ENCODE assay signal across 24 cellular contexts in the genomic region with DNA sequence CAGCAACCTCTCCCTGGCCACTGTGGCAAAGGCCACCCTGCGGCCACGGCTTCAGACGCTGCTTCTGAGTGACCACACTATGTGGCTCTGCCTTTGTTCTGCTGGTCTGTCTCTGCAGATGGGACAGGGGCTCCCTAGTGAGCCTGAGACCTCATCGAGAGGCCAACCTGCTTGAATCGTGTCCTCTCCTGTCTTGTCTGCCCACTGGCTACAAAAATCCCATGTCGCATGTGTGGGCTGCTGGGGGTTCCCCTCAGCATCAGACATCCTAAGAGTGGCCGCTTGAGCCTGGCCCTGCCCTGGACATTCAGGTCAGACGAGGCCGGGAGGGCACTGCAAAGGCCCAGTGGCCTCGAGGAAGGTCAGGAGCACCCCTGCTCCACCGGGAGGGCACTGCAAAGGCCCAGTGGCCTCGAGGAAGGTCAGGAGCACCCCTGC.
DNase-seq lines count a peak whose midpoint lies in the region; ATAC-seq and TF ChIP-seq lines count a peak whose summit lies in the region.
"Had no signal": no experiment of that assay in that cellular context is flagged by ENCODE, and none has a peak within 500 bp of the region (broad histone marks: within the 10 kb centered on the region; RNA-seq: fewer than 3 reads in every experiment).

No MANE protein-coding gene starts in this region.

- TF ChIP-seq CTCF in coronary artery (IDR thresholded peaks at IDR 0.05): no peak
- no peak for TF ChIP-seq CTCF in natural killer cell (IDR thresholded peaks at IDR 0.05)
- no peak for TF ChIP-seq CTCF in transverse colon (IDR thresholded peaks at IDR 0.05)

- H3K4me3 Mint-ChIP-seq in natural killer cell: no peak overlapping the region
- H3K4me3 Mint-ChIP-seq: activated CD4-positive, alpha-beta T cell treated with anti-CD3 and anti-CD28 coated beads, Interleukin-2, amount 10 ng/mL, durations not matched to agents 24 days and 14 days; activated naive CD4-positive, alpha-beta T cell treated with anti-CD3 and anti-CD28 coated beads, Interleukin-2, amount 50 U/mL, for 24 hours; CD4-positive, alpha-beta T cell; effector memory CD8-positive, alpha-beta T cell had no signal

- no peaks in the 10 kb centered on the region for H3K9me3 ChIP-seq in transverse colon
- H3K9me3 ChIP-seq: colonic mucosa, MG63, neutrophil had no signal

- no peaks in the 10 kb centered on the region for H3K4me1 ChIP-seq in transverse colon
- H3K4me1 ChIP-seq: colonic mucosa had no signal

- ATAC-seq in natural killer cell: peak in 1 of 3 donors; percentile 35
- ATAC-seq: effector memory CD8-positive, alpha-beta T cell had no signal

- no peak overlapping the region for H3K4me3 ChIP-seq in coronary artery
- no peak overlapping the region for H3K4me3 ChIP-seq in transverse colon
- H3K4me3 ChIP-seq: colonic mucosa, MG63, skin epidermis had no signal

- TF ChIP-seq EP300 in transverse colon (IDR thresholded peaks at IDR 0.05; ENCODE audit: low read depth): no peak

- H3K4me1 Mint-ChIP-seq in natural killer cell: peaks cover 0 to 9% of the 10 kb centered on the region in 2 donors
- H3K4me1 Mint-ChIP-seq: activated CD4-positive, alpha-beta T cell treated with anti-CD3 and anti-CD28 coated beads, Interleukin-2, amount 10 ng/mL, durations not matched to agents 24 days and 14 days; activated naive CD4-positive, alpha-beta T cell treated with anti-CD3 and anti-CD28 coated beads, Interleukin-2, amount 50 U/mL, for 24 hours had no signal

- H3K36me3 ChIP-seq in transverse colon: no peaks in the 10 kb centered on the region
- H3K36me3 ChIP-seq: colonic mucosa, MG63, neutrophil had no signal

- no peaks in the 10 kb centered on the region for H3K27me3 ChIP-seq in transverse colon
- H3K27me3 ChIP-seq: colonic mucosa, MG63, neutrophil had no signal

- intact Hi-C loops in natural killer cell (cut with micrococcal nuclease) (no loop called here), transverse colon (cut with DNase I; ENCODE audit: low total_unique reads) (no loop called here)

- 85% methylated on average over 12 of the region's 12 CpGs; no CpG with 5 or more reads in 1 of the 2 donors for WGBS in transverse colon (ENCODE audit: low coverage in 1 of 2), 2 donors

- H3K9me3 Mint-ChIP-seq in natural killer cell: peaks cover 5 to 11% of the 10 kb centered on the region in 2 donors

- in situ Hi-C loops in transverse colon (cut with MboI; ENCODE audit: low pct_ligation_motif_present in 1 of 4, low pct_unique_long_range_greater_than_20kb in 1 of 4, low sequenced_read_pairs in 3 of 4): no loop called here

- TF ChIP-seq POLR2A in transverse colon (IDR thresholded peaks at IDR 0.05): no peak

- no peak overlapping the region for H3K27ac Mint-ChIP-seq in natural killer cell
- H3K27ac Mint-ChIP-seq: activated CD4-positive, alpha-beta T cell treated with anti-CD3 and anti-CD28 coated beads, Interleukin-2, amount 10 ng/mL, durations not matched to agents 24 days and 14 days; activated naive CD4-positive, alpha-beta T cell treated with anti-CD3 and anti-CD28 coated beads, Interleukin-2, amount 50 U/mL, for 24 hours; CD4-positive, alpha-beta T cell; effector memory CD8-positive, alpha-beta T cell had no signal

- H3K27ac ChIP-seq in coronary artery: no peak overlapping the region
- H3K27ac ChIP-seq in transverse colon: no peak overlapping the region
- H3K27ac ChIP-seq: 22Rv1, colonic mucosa, neutrophil, RWPE1, skin epidermis had no signal

- H3K27me3 Mint-ChIP-seq in natural killer cell (ENCODE audit: low read depth in 2 of 2): peaks cover 10 to 19% of the 10 kb centered on the region in 2 donors

- peaks cover 15% of the 10 kb centered on the region for H3K36me3 Mint-ChIP-seq in natural killer cell

- peak; percentile 7 for DNase-seq in activated CD4-positive, CD25-positive, alpha-beta regulatory T cell treated with anti-CD3 and anti-CD28 coated beads, Interleukin-2, amount 50 U/mL, for 72 hours
- no peak for DNase-seq in activated CD4-positive, CD25-positive, alpha-beta regulatory T cell (lab: John Stamatoyannopoulos, UW)
- DNase-seq in coronary artery (ENCODE audit: low spot score) (peak; percentile 52), natural killer cell (peak; percentile 8), transverse colon (peak; percentile 4), NCI-H128 (lab: John Stamatoyannopoulos, UW; ENCODE audit: unreplicated experiment) (no peak)
- DNase-seq in activated CD4-positive, alpha-beta T cell treated with anti-CD3 and anti-CD28 coated beads for 1 hour: no peak
- DNase-seq in stimulated activated CD4-positive, alpha-beta T cell treated with anti-CD3 and anti-CD28 coated beads, Interleukin-1b, Interleukin-23, amount 100 ng/mL, for 48 hours: no peak
- DNase-seq: activated CD4-positive, alpha-beta T cell treated with anti-CD3 and anti-CD28 coated beads, Interleukin-2, amount 10 ng/mL, durations not matched to agents 24 days and 14 days; colonic mucosa; effector memory CD8-positive, alpha-beta T cell; KG1; MG63; NCI-H1105 treated with DMSO at 0.1 percent for 48 hours; NCI-H2029 treated with DMSO at 0.1 percent for 48 hours; NCI-H2227 treated with DMSO at 0.1 percent for 48 hours; NCI-H748 treated with DMSO at 0.1 percent for 48 hours; stimulated activated CD4-positive, alpha-beta T cell treated with anti-CD3 and anti-CD28 coated beads, Interleukin-2, amount 100 ng/mL, for 24 hours had no signal

Comparison
In these comparisons a context has a peak if more than half of its experiments do, and no peak if none do; other contexts are left out.
1. DNase-seq: peak in activated CD4-positive, CD25-positive, alpha-beta regulatory T cell treated with anti-CD3 and anti-CD28 coated beads, Interleukin-2, amount 50 U/mL, for 72 hours (single experiment), coronary artery (single experiment), natural killer cell (single experiment) and transverse colon (single experiment); none in activated CD4-positive, CD25-positive, alpha-beta regulatory T cell (0 of 4), activated CD4-positive, alpha-beta T cell treated with anti-CD3 and anti-CD28 coated beads for 1 hour (single experiment), stimulated activated CD4-positive, alpha-beta T cell treated with anti-CD3 and anti-CD28 coated beads, Interleukin-1b, Interleukin-23, amount 100 ng/mL, for 48 hours (single experiment) and NCI-H128 (single experiment).